In genomic region chr5:5182508-5183191, GRCh38 we compare ENCODE assay signal across 13 cellular contexts. TPM values are rescaled to one million over a fixed set of nuclear protein-coding genes. Genes with fewer than 3 reads are reported as not detected.
"Had no signal": no experiment of that assay in that cellular context is flagged by ENCODE, and none has a peak within 500 bp of the region (broad histone marks: within the 10 kb centered on the region; RNA-seq: fewer than 3 reads in every experiment).

No MANE protein-coding gene starts in this region.

- H3K9me3 ChIP-seq: pancreas, thyroid gland, uterus had no signal

- ATAC-seq: left ventricle myocardium superior had no signal

- H3K4me3 Mint-ChIP-seq: activated B cell treated with CpG ODN at 0.5 μM for 24 hours; activated CD4-positive, alpha-beta T cell treated with anti-CD3 and anti-CD28 coated beads, Interleukin-2, amount 10 ng/mL, durations not matched to agents 24 days and 14 days; activated naive CD4-positive, alpha-beta T cell treated with anti-CD3 and anti-CD28 coated beads, Interleukin-2, amount 50 U/mL, for 24 hours; central memory CD8-positive, alpha-beta T cell; dendritic cell treated with granulocyte-macrophage colony-stimulating factor and Interleukin-4, amounts not matched to agents 40 ng/mL and 50 ng/mL, for 4 days; T-helper 1 cell treated with Interleukin-12 subunit alpha and Interleukin-12 subunit beta and Interleukin-4 antibody, amounts not matched to agents 30 μg/mL and 1 μg/mL, for 36 hours had no signal

- H3K27me3 Mint-ChIP-seq: activated B cell treated with CpG ODN at 0.5 μM for 24 hours had no signal

- H3K36me3 Mint-ChIP-seq: activated naive CD4-positive, alpha-beta T cell treated with anti-CD3 and anti-CD28 coated beads, Interleukin-2, amount 50 U/mL, for 24 hours; brain had no signal

- H3K9me3 Mint-ChIP-seq: activated B cell treated with CpG ODN at 0.5 μM for 24 hours; activated CD4-positive, alpha-beta T cell treated with anti-CD3 and anti-CD28 coated beads, Interleukin-2, amount 10 ng/mL, durations not matched to agents 24 days and 14 days; activated naive CD4-positive, alpha-beta T cell treated with anti-CD3 and anti-CD28 coated beads, Interleukin-2, amount 50 U/mL, for 24 hours; brain; central memory CD8-positive, alpha-beta T cell; dendritic cell treated with granulocyte-macrophage colony-stimulating factor and Interleukin-4, amounts not matched to agents 40 ng/mL and 50 ng/mL, for 4 days; T-helper 1 cell treated with Interleukin-12 subunit alpha and Interleukin-12 subunit beta and Interleukin-4 antibody, amounts not matched to agents 30 μg/mL and 1 μg/mL, for 36 hours had no signal

- H3K4me1 Mint-ChIP-seq: activated B cell treated with CpG ODN at 0.5 μM for 24 hours; activated CD4-positive, alpha-beta T cell treated with anti-CD3 and anti-CD28 coated beads, Interleukin-2, amount 10 ng/mL, durations not matched to agents 24 days and 14 days; activated naive CD4-positive, alpha-beta T cell treated with anti-CD3 and anti-CD28 coated beads, Interleukin-2, amount 50 U/mL, for 24 hours; central memory CD8-positive, alpha-beta T cell had no signal

- H3K4me3 ChIP-seq: pancreas, thyroid gland, uterus had no signal

- H3K27ac ChIP-seq: pancreas, thyroid gland, uterus had no signal

- H3K4me1 ChIP-seq: thyroid gland, uterus had no signal

- H3K27ac Mint-ChIP-seq: activated B cell treated with CpG ODN at 0.5 μM for 24 hours; activated CD4-positive, alpha-beta T cell treated with anti-CD3 and anti-CD28 coated beads, Interleukin-2, amount 10 ng/mL, durations not matched to agents 24 days and 14 days; activated naive CD4-positive, alpha-beta T cell treated with anti-CD3 and anti-CD28 coated beads, Interleukin-2, amount 50 U/mL, for 24 hours; dendritic cell treated with granulocyte-macrophage colony-stimulating factor and Interleukin-4, amounts not matched to agents 40 ng/mL and 50 ng/mL, for 4 days; T-helper 1 cell treated with Interleukin-12 subunit alpha and Interleukin-12 subunit beta and Interleukin-4 antibody, amounts not matched to agents 30 μg/mL and 1 μg/mL, for 36 hours had no signal

- H3K36me3 ChIP-seq: pancreas, thyroid gland, uterus had no signal

- H3K27me3 ChIP-seq: pancreas, thyroid gland, uterus had no signal

- DNase-seq: activated B cell treated with CpG ODN at 0.5 μM for 24 hours; activated CD4-positive, alpha-beta T cell treated with anti-CD3 and anti-CD28 coated beads, Interleukin-2, amount 10 ng/mL, durations not matched to agents 24 days and 14 days; glutamatergic neuron; left ventricle myocardium superior; stimulated activated CD4-positive, alpha-beta T cell treated with anti-CD3 and anti-CD28 coated beads, Interleukin-4, amount 100 ng/mL, for 4 hours; thyroid gland; uterus had no signal

RNA-seq across cellular contexts. Expression of gene ADAMTS16, which starts 42.5 kb away (rescaled TPM):
- total RNA-seq: activated B cell treated with CpG ODN at 0.5 μM for 24 hours; activated CD4-positive, alpha-beta T cell treated with anti-CD3 and anti-CD28 coated beads, Interleukin-2, amount 10 ng/mL, durations not matched to agents 24 days and 14 days; left ventricle myocardium superior had no signal
